In the genomic region with DNA sequence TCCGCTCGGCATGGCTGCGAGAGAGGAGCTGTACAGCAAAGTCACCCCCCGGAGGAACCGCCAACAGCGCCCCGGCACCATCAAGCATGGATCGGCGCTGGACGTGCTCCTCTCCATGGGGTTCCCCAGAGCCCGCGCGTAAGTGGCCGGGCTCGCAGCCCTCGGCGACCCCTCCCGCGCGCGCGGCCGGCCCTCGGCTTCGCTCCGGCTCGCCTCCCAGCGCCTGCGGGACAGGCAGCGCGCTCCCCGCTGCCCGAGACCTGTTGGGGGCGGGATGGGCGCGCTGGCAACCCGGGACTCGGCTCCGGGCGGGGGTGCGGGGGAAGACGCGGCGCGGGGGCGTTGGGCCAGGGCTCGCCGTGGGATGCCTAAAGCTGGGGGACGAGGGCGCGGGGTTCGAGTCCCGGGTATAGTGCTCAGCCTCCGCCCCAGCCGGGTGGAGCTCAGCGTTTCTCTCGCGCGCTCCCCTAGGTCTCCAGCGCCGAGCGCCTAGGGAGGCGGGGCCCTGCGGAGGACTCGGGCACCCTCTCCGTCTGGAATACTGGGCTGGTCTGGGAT, we compare ENCODE assay signal across 8 cellular contexts. TPM values are rescaled to one million over a fixed set of nuclear protein-coding genes. Genes with fewer than 3 reads are reported as not detected.
A peak's percentile ranks its signal among the peaks of the same experiment; 100 is the strongest.
DNase-seq lines count a peak whose midpoint lies in the region; ATAC-seq, FAIRE-seq and TF ChIP-seq lines count a peak whose summit lies in the region.

No MANE protein-coding gene starts in this region.

- peak; percentile 52 for ATAC-seq in GM18907 (IDR thresholded peaks at IDR 0.05; ENCODE audit: unreplicated experiment)
- peak; percentile 38 for ATAC-seq in HG03139 (IDR thresholded peaks at IDR 0.05; ENCODE audit: unreplicated experiment)
- peak; percentile 79 for ATAC-seq in Right ventricle myocardium superior (ENCODE audit: poor library complexity)
- ATAC-seq in pancreas: peak; percentile 67 to 84 (median 76)
- ATAC-seq in aorta (ENCODE audit: low FRiP score): peak; percentile 82

- no peaks in the 10 kb centered on the region for H3K9me3 Mint-ChIP-seq in activated naive CD4-positive, alpha-beta T cell treated with anti-CD3 and anti-CD28 coated beads, Interleukin-2, amount 10 ng/mL, durations not matched to agents 7 days and 5 days

- TF ChIP-seq CTCF in pancreas (IDR thresholded peaks at IDR 0.05): no peak

- peak overlapping the region; percentile 92 for H3K4me3 Mint-ChIP-seq in activated naive CD4-positive, alpha-beta T cell treated with anti-CD3 and anti-CD28 coated beads, Interleukin-2, amount 10 ng/mL, durations not matched to agents 7 days and 5 days

- peaks cover 0 to 9% (median 4%) of the 10 kb centered on the region in 3 donors for H3K4me1 ChIP-seq in pancreas
- H3K4me1 ChIP-seq in aorta (ENCODE audit: control insufficient read depth in 1 of 2, insufficient read depth in 2 of 2, low read length in 2 of 2): no peaks in the 10 kb centered on the region

- CTCF ChIA-PET in activated naive CD4-positive, alpha-beta T cell treated with anti-CD3 and anti-CD28 coated beads, Interleukin-2, amount 10 ng/mL, durations not matched to agents 7 days and 5 days (lab: Charles Lee): interaction anchor here (0.7 to 3.9 kb wide), 20 partner anchors 9 to 197 kb away, joined by 3 to 62 read pairs (median 4); no protein-coding TSS in a partner anchor

- intact Hi-C loops in Right ventricle myocardium superior (cut with DNase I): no loop called here
- intact Hi-C loops in pancreas (cut with DNase I): no loop called here
- intact Hi-C loops in aorta (cut with DNase I): no loop called here

- 0% methylated on average over 43 to 66 of the region's 66 CpGs for WGBS in pancreas, 2 donors
- WGBS in aorta, 2 donors: 0 to 1% methylated on average over 36 to 66 of the region's 66 CpGs

- DNase-seq in 8988T (peak; percentile 70), RPMI8226 (peak; percentile 52), Right ventricle myocardium superior (peak; percentile 58), pancreas (peak; percentile 27 to 83 (median 57)), aorta (peak; percentile 62 to 89)
- DNase-seq in activated naive CD4-positive, alpha-beta T cell treated with anti-CD3 and anti-CD28 coated beads, Interleukin-2, amount 10 ng/mL, durations not matched to agents 7 days and 5 days: peak; percentile 66

- no peaks in the 10 kb centered on the region for H3K36me3 ChIP-seq in pancreas
- H3K36me3 ChIP-seq in aorta (ENCODE audit: control insufficient read depth in 1 of 2, insufficient read depth in 2 of 2, low read length in 1 of 2): no peaks in the 10 kb centered on the region

- no peaks in the 10 kb centered on the region for H3K9me3 ChIP-seq in pancreas
- no peaks in the 10 kb centered on the region for H3K9me3 ChIP-seq in aorta (ENCODE audit: control insufficient read depth, low read length)

- H3K27me3 Mint-ChIP-seq in activated naive CD4-positive, alpha-beta T cell treated with anti-CD3 and anti-CD28 coated beads, Interleukin-2, amount 10 ng/mL, durations not matched to agents 7 days and 5 days: peaks cover 57% of the 10 kb centered on the region

- no peaks in the 10 kb centered on the region for H3K27me3 ChIP-seq in pancreas
- H3K27me3 ChIP-seq in aorta (ENCODE audit: control insufficient read depth in 1 of 2, insufficient read depth in 2 of 2, low read length in 1 of 2): no peaks in the 10 kb centered on the region

- H3K27ac Mint-ChIP-seq in activated naive CD4-positive, alpha-beta T cell treated with anti-CD3 and anti-CD28 coated beads, Interleukin-2, amount 10 ng/mL, durations not matched to agents 7 days and 5 days: peak overlapping the region; percentile 85

- H3K36me3 Mint-ChIP-seq in activated naive CD4-positive, alpha-beta T cell treated with anti-CD3 and anti-CD28 coated beads, Interleukin-2, amount 10 ng/mL, durations not matched to agents 7 days and 5 days: peaks cover 2% of the 10 kb centered on the region

- peaks cover 23% of the 10 kb centered on the region for H3K4me1 Mint-ChIP-seq in activated naive CD4-positive, alpha-beta T cell treated with anti-CD3 and anti-CD28 coated beads, Interleukin-2, amount 10 ng/mL, durations not matched to agents 7 days and 5 days

- H3K27ac ChIP-seq in pancreas (peak overlapping the region; percentile 69 to 92 (median 82)), aorta (ENCODE audit: low read depth in 1 of 2, low read length in 2 of 2) (peak overlapping the region in 1 of 2 donors; percentile 54)

- no peak for FAIRE-seq in pancreas (lab: Jason Lieb, UNC)

- peak overlapping the region; percentile 77 to 94 (median 85) for H3K4me3 ChIP-seq in pancreas
- H3K4me3 ChIP-seq in aorta (ENCODE audit: low read length in 2 of 2): peak overlapping the region; percentile 41 to 67

RNA-seq across cellular contexts. Expression of a gene that starts 0.6 kb away (rescaled TPM):
- total RNA-seq in Right ventricle myocardium superior: 2.5 TPM
- total RNA-seq in pancreas: 1 to 10 TPM; 1.1 to 5.8 (median 2.1) TPM
- under 1 TPM; 0.56 to 0.57 TPM for polyA plus RNA-seq in pancreas
- 10 to 100 TPM; 11.1 to 15.1 TPM for total RNA-seq in aorta
- 1 to 10 TPM in 1 of 2 donors, under 1 TPM in 1; 0.28 to 1.0 TPM for polyA plus RNA-seq in aorta
